ENCODE assay signal across 26 cellular contexts in the genomic region with DNA sequence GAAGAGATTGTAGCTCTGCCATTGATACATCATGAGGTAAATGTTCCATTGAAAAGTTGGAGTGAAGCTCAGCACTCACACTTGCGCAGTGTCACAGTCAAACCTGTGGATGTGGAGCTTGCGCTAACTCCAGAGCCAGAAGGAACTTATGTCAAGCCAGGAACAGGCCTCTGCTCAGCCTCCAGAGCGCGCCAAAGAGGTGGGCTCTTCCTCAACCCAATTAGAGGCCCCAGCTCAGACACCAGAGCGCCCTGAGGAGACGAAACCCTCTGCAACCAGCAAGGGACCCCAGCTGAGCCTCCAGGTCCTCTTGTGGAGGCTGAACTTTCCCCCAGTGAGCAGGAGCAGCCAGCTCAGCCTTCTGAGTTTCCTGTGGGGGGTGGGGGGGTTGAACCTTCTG.
"Had no signal": no experiment of that assay in that cellular context is flagged by ENCODE, and none has a peak within 500 bp of the region (broad histone marks: within the 10 kb centered on the region; RNA-seq: fewer than 3 reads in every experiment).

No MANE protein-coding gene starts in this region.

- ATAC-seq: activated CD8-positive, alpha-beta T cell treated with anti-CD3 and anti-CD28 coated beads, Interleukin-2, amount 10 ng/mL, durations not matched to agents 7 days and 5 days; activated naive CD4-positive, alpha-beta T cell treated with anti-CD3 and anti-CD28 coated beads, Interleukin-2, amount 50 U/mL, for 72 hours; body of pancreas had no signal

- DNase-seq: activated CD4-positive, alpha-beta T cell treated with anti-CD3 and anti-CD28 coated beads for 1 hour; activated CD4-positive, alpha-beta T cell treated with anti-CD3 and anti-CD28 coated beads, Interleukin-2, amount 10 ng/mL, durations not matched to agents 24 days and 14 days; activated CD4-positive, alpha-beta T cell treated with anti-CD3 and anti-CD28 coated beads, Interleukin-2, amount 50 U/mL, for 48 hours; activated CD4-positive, CD25-positive, alpha-beta regulatory T cell; activated CD8-positive, alpha-beta T cell treated with anti-CD3 and anti-CD28 coated beads, Interleukin-2, amount 10 ng/mL, durations not matched to agents 7 days and 5 days; activated gamma-delta T cell; activated naive CD4-positive, alpha-beta T cell treated with anti-CD3 and anti-CD28 coated beads for 36 hours; activated T-cell treated with anti-CD3 and anti-CD28 coated beads, Interleukin-2, amount 50 U/mL, for 24 hours; body of pancreas; cerebellar nuclear complex; Kasumi-1; KG1; MM.1S; MV-4-11; NCI-H1092 treated with DMSO at 0.1 percent for 48 hours; NCI-H1417; NCI-H146; NCI-H187; NCI-H2081 treated with DMSO at 0.1 percent for 48 hours; NCI-H345; NCI-H524 treated with DMSO at 0.1 percent for 48 hours; OCI-M1; Right ventricle myocardium superior; T1000; WERI-Rb-1 had no signal
